In genomic region chr14:105195051-105195450, GRCh38 we compare ENCODE assay signal across 1 cellular context.
TF ChIP-seq lines count a peak whose summit lies in the region.

No MANE protein-coding gene starts in this region.

TF ChIP-seq in endothelial cell of umbilical vein, 7 proteins besides CTCF, POLR2A, EP300 and RAD21:
- TF ChIP-seq EZH2 (IDR thresholded peaks at IDR 0.05; ENCODE audit: borderline replicate concordance, low read depth, low read length, severe bottlenecking) = no peak
- no peak for TF ChIP-seq GATA2 (IDR thresholded peaks at IDR 0.05; ENCODE audit: insufficient read depth, insufficient read length, low read depth, low read length)
- TF ChIP-seq POLR2AphosphoS5 (IDR thresholded peaks at IDR 0.05; ENCODE audit: insufficient read depth, low read depth, low read length) = no peak
